Comparison of ENCODE assay signal across 8 cellular contexts in genomic region chr2:210170442-210171303, GRCh38.
DNase-seq lines count a peak whose midpoint lies in the region; ATAC-seq and TF ChIP-seq lines count a peak whose summit lies in the region.

No MANE protein-coding gene starts in this region.

- H3K4me3 ChIP-seq in AG10803 (ENCODE audit: low read length): peak overlapping the region; percentile 83

- DNase-seq in AG10803 (ENCODE audit: low read depth) (peak; percentile 91), NCI-H446 (lab: John Stamatoyannopoulos, UW) (peak; percentile 84 to 96), cerebellar nuclear complex (lab: John Stamatoyannopoulos, UW) (peak; percentile 43 to 84), islet precursor cell (peak; percentile 99)
- DNase-seq in activated CD4-positive, CD25-positive, alpha-beta regulatory T cell treated with anti-CD3 and anti-CD28 coated beads, Interleukin-2, amount 50 U/mL, for 72 hours: peak; percentile 97
- DNase-seq in stimulated activated CD4-positive, alpha-beta T cell treated with anti-CD3 and anti-CD28 coated beads, Interleukin-12 subunit alpha, Interleukin-12 subunit beta, amount 100 ng/mL, for 4 hours: peak; percentile 97

- ATAC-seq in GM19043 (IDR thresholded peaks at IDR 0.05; ENCODE audit: low read depth, unreplicated experiment) (peak; percentile 61), HG03354 (IDR thresholded peaks at IDR 0.05; ENCODE audit: poor library complexity, severe bottlenecking, unreplicated experiment) (peak; percentile 68)

- no peak for TF ChIP-seq CTCF in AG10803 (conservative IDR thresholded peaks at IDR 0.05; ENCODE audit: low read length)

Comparison
In these comparisons a context has a peak if more than half of its experiments do, and no peak if none do; other contexts are left out.
1. Peak in every context shown above with its lines: DNase-seq, ATAC-seq and H3K4me3 ChIP-seq.